1 cellular context compared by ENCODE assay signal in the genomic region with DNA sequence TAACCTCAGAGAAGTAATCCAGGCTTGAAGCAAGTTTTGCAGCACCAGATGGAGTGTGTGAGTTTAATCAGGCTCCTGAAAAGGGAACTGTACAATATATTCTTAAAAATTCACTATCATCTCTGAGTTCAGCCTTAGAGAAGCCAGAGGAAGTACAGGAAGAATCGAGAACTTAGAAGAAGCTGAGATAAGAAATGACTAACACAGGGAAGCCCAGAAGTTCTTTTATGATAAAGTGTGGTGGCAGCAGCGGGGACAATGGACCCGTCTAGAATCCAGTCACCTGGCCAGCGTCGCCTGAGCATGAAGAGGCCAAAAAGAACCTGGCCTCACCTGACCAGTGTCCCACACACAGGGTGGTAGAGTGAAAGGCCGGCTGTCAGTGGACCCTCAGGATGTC.
TF ChIP-seq lines count a peak whose summit lies in the region.

No MANE protein-coding gene starts in this region.

TF ChIP-seq in K562, 482 proteins besides CTCF, POLR2A, EP300 and RAD21 (continued from another document and continues in another):
- no peak for TF ChIP-seq POLR2G (IDR thresholded peaks at IDR 0.05; ENCODE audit: low read depth, low read length)
- TF ChIP-seq PHF20 (IDR thresholded peaks at IDR 0.05; ENCODE audit: partially characterized antibody) = no peak
- no peak for TF ChIP-seq ZNF311 (CRISPR knock-in tag; IDR thresholded peaks at IDR 0.05)
- no peak for TF ChIP-seq THRAP3 (IDR thresholded peaks at IDR 0.05; ENCODE audit: borderline replicate concordance)
- no peak for TF ChIP-seq NR1H2 (CRISPR knock-in tag; IDR thresholded peaks at IDR 0.05)
- TF ChIP-seq TBL1XR1 (IDR thresholded peaks at IDR 0.05; ENCODE audit: low read length in 2 of 2) = peak in 1 of 2 experiments; percentile 50; a peak in 1 of 4 replicates
- peak; percentile 53 to 59; a peak in 2 of 4 replicates for TF ChIP-seq TRIM24 (IDR thresholded peaks at IDR 0.05)
- TF ChIP-seq, protein P1, sequence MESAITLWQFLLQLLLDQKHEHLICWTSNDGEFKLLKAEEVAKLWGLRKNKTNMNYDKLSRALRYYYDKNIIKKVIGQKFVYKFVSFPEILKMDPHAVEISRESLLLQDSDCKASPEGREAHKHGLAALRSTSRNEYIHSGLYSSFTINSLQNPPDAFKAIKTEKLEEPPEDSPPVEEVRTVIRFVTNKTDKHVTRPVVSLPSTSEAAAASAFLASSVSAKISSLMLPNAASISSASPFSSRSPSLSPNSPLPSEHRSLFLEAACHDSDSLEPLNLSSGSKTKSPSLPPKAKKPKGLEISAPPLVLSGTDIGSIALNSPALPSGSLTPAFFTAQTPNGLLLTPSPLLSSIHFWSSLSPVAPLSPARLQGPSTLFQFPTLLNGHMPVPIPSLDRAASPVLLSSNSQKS (CRISPR knock-in tag; IDR thresholded peaks at IDR 0.05) = no peak
- peak; percentile 96 for TF ChIP-seq SMARCA4 (IDR thresholded peaks at IDR 0.05)
- TF ChIP-seq C11orf30 (IDR thresholded peaks at IDR 0.05; ENCODE audit: low read depth) = no peak
- TF ChIP-seq, protein P2, sequence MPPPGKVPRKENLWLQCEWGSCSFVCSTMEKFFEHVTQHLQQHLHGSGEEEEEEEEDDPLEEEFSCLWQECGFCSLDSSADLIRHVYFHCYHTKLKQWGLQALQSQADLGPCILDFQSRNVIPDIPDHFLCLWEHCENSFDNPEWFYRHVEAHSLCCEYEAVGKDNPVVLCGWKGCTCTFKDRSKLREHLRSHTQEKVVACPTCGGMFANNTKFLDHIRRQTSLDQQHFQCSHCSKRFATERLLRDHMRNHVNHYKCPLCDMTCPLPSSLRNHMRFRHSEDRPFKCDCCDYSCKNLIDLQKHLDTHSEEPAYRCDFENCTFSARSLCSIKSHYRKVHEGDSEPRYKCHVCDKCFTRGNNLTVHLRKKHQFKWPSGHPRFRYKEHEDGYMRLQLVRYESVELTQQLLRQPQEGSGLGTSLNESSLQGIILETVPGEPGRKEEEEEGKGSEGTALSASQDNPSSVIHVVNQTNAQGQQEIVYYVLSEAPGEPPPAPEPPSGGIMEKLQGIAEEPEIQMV (tag; conservative IDR thresholded peaks at IDR 0.05; ENCODE audit: low read depth) = no peak
- peak; percentile 96 for TF ChIP-seq ARID1B (IDR thresholded peaks at IDR 0.05)
- peak; percentile 57 for TF ChIP-seq ADNP (tag; IDR thresholded peaks at IDR 0.05)
- peak; percentile 17 for TF ChIP-seq FOS (IDR thresholded peaks at IDR 0.05; ENCODE audit: extremely low read depth, insufficient read length)
- TF ChIP-seq PTRF (tag; IDR thresholded peaks at IDR 0.05) = no peak
- TF ChIP-seq KLF13 (tag; IDR thresholded peaks at IDR 0.05; ENCODE audit: borderline replicate concordance, low read depth) = no peak
- TF ChIP-seq, protein P3, sequence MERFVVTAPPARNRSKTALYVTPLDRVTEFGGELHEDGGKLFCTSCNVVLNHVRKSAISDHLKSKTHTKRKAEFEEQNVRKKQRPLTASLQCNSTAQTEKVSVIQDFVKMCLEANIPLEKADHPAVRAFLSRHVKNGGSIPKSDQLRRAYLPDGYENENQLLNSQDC (CRISPR knock-in tag; IDR thresholded peaks at IDR 0.05) = no peak
- TF ChIP-seq, protein P4, sequence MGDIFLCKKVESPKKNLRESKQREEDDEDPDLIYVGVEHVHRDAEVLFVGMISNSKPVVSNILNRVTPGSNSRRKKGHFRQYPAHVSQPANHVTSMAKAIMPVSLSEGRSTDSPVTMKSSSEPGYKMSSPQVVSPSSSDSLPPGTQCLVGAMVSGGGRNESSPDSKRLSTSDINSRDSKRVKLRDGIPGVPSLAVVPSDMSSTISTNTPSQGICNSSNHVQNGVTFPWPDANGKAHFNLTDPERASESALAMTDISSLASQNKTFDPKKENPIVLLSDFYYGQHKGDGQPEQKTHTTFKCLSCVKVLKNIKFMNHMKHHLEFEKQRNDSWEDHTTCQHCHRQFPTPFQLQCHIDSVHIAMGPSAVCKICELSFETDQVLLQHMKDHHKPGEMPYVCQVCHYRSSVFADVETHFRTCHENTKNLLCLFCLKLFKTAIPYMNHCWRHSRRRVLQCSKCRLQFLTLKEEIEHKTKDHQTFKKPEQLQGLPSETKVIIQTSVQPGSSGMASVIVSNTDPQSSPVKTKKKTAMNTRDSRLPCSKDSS (IDR thresholded peaks at IDR 0.05; ENCODE audit: low read depth, partially characterized antibody) = no peak
- no peak for TF ChIP-seq ZBTB7A (IDR thresholded peaks at IDR 0.05; ENCODE audit: borderline replicate concordance, control insufficient read depth, low read depth, low read length)
- TF ChIP-seq, protein P5, sequence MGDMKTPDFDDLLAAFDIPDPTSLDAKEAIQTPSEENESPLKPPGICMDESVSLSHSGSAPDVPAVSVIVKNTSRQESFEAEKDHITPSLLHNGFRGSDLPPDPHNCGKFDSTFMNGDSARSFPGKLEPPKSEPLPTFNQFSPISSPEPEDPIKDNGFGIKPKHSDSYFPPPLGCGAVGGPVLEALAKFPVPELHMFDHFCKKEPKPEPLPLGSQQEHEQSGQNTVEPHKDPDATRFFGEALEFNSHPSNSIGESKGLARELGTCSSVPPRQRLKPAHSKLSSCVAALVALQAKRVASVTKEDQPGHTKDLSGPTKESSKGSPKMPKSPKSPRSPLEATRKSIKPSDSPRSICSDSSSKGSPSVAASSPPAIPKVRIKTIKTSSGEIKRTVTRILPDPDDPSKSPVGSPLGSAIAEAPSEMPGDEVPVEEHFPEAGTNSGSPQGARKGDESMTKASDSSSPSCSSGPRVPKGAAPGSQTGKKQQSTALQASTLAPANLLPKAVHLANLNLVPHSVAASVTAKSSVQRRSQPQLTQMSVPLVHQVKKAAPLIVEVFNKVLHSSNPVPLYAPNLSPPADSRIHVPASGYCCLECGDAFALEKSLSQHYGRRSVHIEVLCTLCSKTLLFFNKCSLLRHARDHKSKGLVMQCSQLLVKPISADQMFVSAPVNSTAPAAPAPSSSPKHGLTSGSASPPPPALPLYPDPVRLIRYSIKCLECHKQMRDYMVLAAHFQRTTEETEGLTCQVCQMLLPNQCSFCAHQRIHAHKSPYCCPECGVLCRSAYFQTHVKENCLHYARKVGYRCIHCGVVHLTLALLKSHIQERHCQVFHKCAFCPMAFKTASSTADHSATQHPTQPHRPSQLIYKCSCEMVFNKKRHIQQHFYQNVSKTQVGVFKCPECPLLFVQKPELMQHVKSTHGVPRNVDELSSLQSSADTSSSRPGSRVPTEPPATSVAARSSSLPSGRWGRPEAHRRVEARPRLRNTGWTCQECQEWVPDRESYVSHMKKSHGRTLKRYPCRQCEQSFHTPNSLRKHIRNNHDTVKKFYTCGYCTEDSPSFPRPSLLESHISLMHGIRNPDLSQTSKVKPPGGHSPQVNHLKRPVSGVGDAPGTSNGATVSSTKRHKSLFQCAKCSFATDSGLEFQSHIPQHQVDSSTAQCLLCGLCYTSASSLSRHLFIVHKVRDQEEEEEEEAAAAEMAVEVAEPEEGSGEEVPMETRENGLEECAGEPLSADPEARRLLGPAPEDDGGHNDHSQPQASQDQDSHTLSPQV (IDR thresholded peaks at IDR 0.05) = no peak
- no peak for TF ChIP-seq RBFOX2 (IDR thresholded peaks at IDR 0.05; ENCODE audit: low read depth, low read length)
- no peak for TF ChIP-seq NEUROD1 (IDR thresholded peaks at IDR 0.05; ENCODE audit: borderline replicate concordance, low read depth, low read length, partially characterized antibody)
- TF ChIP-seq, protein P6, sequence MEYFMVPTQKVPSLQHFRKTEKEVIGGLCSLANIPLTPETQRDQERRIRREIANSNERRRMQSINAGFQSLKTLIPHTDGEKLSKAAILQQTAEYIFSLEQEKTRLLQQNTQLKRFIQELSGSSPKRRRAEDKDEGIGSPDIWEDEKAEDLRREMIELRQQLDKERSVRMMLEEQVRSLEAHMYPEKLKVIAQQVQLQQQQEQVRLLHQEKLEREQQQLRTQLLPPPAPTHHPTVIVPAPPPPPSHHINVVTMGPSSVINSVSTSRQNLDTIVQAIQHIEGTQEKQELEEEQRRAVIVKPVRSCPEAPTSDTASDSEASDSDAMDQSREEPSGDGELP (CRISPR knock-in tag; IDR thresholded peaks at IDR 0.05; ENCODE audit: borderline replicate concordance) = peak; percentile 22; the same call in 1 of the 2 replicates
- TF ChIP-seq, protein P7, sequence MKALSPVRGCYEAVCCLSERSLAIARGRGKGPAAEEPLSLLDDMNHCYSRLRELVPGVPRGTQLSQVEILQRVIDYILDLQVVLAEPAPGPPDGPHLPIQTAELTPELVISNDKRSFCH (CRISPR knock-in tag; IDR thresholded peaks at IDR 0.05) = no peak
- TF ChIP-seq, protein P7 (tag; IDR thresholded peaks at IDR 0.05) = no peak
- TF ChIP-seq ZNF347 (CRISPR knock-in tag; IDR thresholded peaks at IDR 0.05; ENCODE audit: low read depth) = no peak
- TF ChIP-seq, protein P8, sequence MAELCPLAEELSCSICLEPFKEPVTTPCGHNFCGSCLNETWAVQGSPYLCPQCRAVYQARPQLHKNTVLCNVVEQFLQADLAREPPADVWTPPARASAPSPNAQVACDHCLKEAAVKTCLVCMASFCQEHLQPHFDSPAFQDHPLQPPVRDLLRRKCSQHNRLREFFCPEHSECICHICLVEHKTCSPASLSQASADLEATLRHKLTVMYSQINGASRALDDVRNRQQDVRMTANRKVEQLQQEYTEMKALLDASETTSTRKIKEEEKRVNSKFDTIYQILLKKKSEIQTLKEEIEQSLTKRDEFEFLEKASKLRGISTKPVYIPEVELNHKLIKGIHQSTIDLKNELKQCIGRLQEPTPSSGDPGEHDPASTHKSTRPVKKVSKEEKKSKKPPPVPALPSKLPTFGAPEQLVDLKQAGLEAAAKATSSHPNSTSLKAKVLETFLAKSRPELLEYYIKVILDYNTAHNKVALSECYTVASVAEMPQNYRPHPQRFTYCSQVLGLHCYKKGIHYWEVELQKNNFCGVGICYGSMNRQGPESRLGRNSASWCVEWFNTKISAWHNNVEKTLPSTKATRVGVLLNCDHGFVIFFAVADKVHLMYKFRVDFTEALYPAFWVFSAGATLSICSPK (IDR thresholded peaks at IDR 0.05; ENCODE audit: borderline replicate concordance) = no peak
- peak; percentile 96 for TF ChIP-seq FOSL1 (tag; conservative IDR thresholded peaks at IDR 0.05)
- peak; percentile 87 for TF ChIP-seq TEAD4 (IDR thresholded peaks at IDR 0.05; ENCODE audit: low read length)
- TF ChIP-seq TEAD4 (CRISPR knock-in tag; IDR thresholded peaks at IDR 0.05; ENCODE audit: borderline replicate concordance) = no peak
- TF ChIP-seq, protein P9, sequence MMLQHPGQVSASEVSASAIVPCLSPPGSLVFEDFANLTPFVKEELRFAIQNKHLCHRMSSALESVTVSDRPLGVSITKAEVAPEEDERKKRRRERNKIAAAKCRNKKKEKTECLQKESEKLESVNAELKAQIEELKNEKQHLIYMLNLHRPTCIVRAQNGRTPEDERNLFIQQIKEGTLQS (IDR thresholded peaks at IDR 0.05) = peak; percentile 41; the same call in 1 of the 2 replicates
- TF ChIP-seq, protein P9 (CRISPR knock-in tag; conservative IDR thresholded peaks at IDR 0.05) = no peak
- TF ChIP-seq, protein P10, sequence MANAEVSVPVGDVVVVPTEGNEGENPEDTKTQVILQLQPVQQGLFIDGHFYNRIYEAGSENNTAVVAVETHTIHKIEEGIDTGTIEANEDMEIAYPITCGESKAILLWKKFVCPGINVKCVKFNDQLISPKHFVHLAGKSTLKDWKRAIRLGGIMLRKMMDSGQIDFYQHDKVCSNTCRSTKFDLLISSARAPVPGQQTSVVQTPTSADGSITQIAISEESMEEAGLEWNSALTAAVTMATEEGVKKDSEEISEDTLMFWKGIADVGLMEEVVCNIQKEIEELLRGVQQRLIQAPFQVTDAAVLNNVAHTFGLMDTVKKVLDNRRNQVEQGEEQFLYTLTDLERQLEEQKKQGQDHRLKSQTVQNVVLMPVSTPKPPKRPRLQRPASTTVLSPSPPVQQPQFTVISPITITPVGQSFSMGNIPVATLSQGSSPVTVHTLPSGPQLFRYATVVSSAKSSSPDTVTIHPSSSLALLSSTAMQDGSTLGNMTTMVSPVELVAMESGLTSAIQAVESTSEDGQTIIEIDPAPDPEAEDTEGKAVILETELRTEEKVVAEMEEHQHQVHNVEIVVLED (CRISPR knock-in tag; IDR thresholded peaks at IDR 0.05) = no peak
